8 cellular contexts compared by ENCODE assay signal in the genomic region with DNA sequence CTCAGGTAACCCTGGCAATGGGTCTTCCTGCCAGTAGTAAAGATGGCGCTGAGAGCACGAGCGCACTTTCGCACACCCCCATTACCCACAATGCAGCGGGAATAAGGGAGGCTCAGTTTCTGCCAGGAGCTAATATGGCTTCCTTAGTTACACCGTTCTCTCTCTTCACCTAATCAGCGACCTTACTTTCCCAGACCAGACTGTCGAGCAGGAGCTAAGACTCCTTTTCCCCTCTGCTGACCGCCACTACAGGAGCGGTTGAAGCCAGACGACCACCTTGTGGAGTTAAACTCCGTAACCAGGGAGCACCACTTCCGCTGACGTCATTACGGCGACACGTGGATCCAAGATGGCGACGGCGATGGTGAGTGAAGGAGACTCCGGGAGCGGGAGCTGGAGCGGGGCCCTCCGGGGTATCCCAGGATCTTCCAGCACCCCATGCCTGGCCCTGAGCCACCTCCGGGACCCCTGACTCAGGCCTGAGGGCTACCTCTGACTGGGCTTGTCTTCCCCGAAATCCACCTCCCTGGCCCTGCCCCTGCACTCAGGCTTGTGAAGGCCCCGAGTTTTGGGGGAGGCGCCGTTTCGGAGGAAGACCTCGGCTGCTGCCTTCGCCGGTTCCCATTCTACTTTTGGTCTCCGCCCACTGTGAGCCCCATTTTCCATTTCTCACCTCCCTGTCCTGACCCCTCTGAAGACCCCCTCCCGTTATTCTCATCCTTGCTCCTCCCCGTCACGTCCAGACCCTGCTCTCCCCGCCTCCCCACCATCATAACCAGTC. TPM values are rescaled to one million over a fixed set of nuclear protein-coding genes. Genes with fewer than 3 reads are reported as not detected.
DNase-seq lines count a peak whose midpoint lies in the region; ATAC-seq and TF ChIP-seq lines count a peak whose summit lies in the region.

A gene with protein sequence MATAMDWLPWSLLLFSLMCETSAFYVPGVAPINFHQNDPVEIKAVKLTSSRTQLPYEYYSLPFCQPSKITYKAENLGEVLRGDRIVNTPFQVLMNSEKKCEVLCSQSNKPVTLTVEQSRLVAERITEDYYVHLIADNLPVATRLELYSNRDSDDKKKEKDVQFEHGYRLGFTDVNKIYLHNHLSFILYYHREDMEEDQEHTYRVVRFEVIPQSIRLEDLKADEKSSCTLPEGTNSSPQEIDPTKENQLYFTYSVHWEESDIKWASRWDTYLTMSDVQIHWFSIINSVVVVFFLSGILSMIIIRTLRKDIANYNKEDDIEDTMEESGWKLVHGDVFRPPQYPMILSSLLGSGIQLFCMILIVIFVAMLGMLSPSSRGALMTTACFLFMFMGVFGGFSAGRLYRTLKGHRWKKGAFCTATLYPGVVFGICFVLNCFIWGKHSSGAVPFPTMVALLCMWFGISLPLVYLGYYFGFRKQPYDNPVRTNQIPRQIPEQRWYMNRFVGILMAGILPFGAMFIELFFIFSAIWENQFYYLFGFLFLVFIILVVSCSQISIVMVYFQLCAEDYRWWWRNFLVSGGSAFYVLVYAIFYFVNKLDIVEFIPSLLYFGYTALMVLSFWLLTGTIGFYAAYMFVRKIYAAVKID (plus strand): TSS at position 323 of the 781 bp plus-strand sequence. CDS start 27 bp downstream, at position 350.

- H3K9me3 ChIP-seq in DND-41 (ENCODE audit: insufficient read depth, low read length, severe bottlenecking) (no peaks in the 10 kb centered on the region), GM23248 (ENCODE audit: low read depth) (no peaks in the 10 kb centered on the region)

- DNase-seq in DND-41 (peak; percentile 96), GM23248 (peak; percentile 95), Kasumi-1 (lab: John Stamatoyannopoulos, UW) (peak; percentile 93 to 95), RPMI7951 (ENCODE audit: low read depth) (peak; percentile 97), fibroblast of gingiva (ENCODE audit: low read depth) (peak; percentile 91), naive B cell (peak; percentile 92)
- peak; percentile 75 to 77 for DNase-seq in activated T-helper 1 cell treated with anti-CD3 and anti-CD28 coated beads, Interleukin-2, amount 50 U/mL, for 16 hours (ENCODE audit: low read depth in 1 of 2, low spot score in 1 of 2)

- no peak for TF ChIP-seq CTCF in DND-41 (IDR thresholded peaks at IDR 0.05; ENCODE audit: borderline replicate concordance, extremely low read depth, low read length, poor library complexity, severe bottlenecking)

- H3F3A ChIP-seq in GM23248 (ENCODE audit: insufficient read depth) = no peaks in the 10 kb centered on the region

- peaks cover 50% of the 10 kb centered on the region for H3K79me2 ChIP-seq in DND-41 (ENCODE audit: insufficient read depth, low read length)
- H3K79me2 ChIP-seq in GM23248 (ENCODE audit: insufficient read depth) = peaks cover 50% of the 10 kb centered on the region

- peak within 1 kb of the TSS; percentile 93 for H3K27ac ChIP-seq in DND-41 (ENCODE audit: low read length)
- H3K27ac ChIP-seq in GM23248 = peak within 1 kb of the TSS; percentile 95

- H3K9me3 Mint-ChIP-seq in naive B cell = peaks cover 0 to 1% (median 0%) of the 10 kb centered on the region in 7 donors
- no peaks in the 10 kb centered on the region for H3K9me3 Mint-ChIP-seq in stimulated activated memory B cell treated with anti-CD40 and anti-IgM and Interleukin-4, amounts not matched to agents 10 μg/mL and 1 μg/mL and 100 μg/mL, for 72 hours

- no peaks in the 10 kb centered on the region for H3K9me2 ChIP-seq in GM23248 (ENCODE audit: insufficient read depth)

- H4K20me1 ChIP-seq in DND-41 (ENCODE audit: insufficient read depth, low read length) (peaks cover 22% of the 10 kb centered on the region; the same call in 1 of the 2 replicates), GM23248 (ENCODE audit: insufficient read depth) (0 out of 2 replicates have a peak, but pooled peaks cover 4% of the 10 kb centered on the region)

- H3K4me2 ChIP-seq in DND-41 (ENCODE audit: insufficient read depth, low read length) (peak within 1 kb of the TSS; percentile 87), GM23248 (ENCODE audit: unreplicated experiment) (peak within 1 kb of the TSS; percentile 99)

- H3K4me3 ChIP-seq in DND-41 (ENCODE audit: low read depth in 1 of 2, low read length in 2 of 2) (peak within 1 kb of the TSS; percentile 85 to 93), GM23248 (peak within 1 kb of the TSS; percentile 92)

- peak within 1 kb of the TSS; percentile 77 to 100 (median 97) for H3K4me3 Mint-ChIP-seq in naive B cell
- peak within 1 kb of the TSS; percentile 99 for H3K4me3 Mint-ChIP-seq in stimulated activated memory B cell treated with anti-CD40 and anti-IgM and Interleukin-4, amounts not matched to agents 10 μg/mL and 1 μg/mL and 100 μg/mL, for 72 hours

- in situ Hi-C loops in GM23248 (cut with MboI) = no loop called here

- H3K27me3 Mint-ChIP-seq in naive B cell = no peaks in the 10 kb centered on the region
- no peaks in the 10 kb centered on the region for H3K27me3 Mint-ChIP-seq in stimulated activated memory B cell treated with anti-CD40 and anti-IgM and Interleukin-4, amounts not matched to agents 10 μg/mL and 1 μg/mL and 100 μg/mL, for 72 hours

- peak; percentile 86 for ATAC-seq in DND-41 (ENCODE audit: insufficient read depth, low read depth)
- peak; percentile 86 for ATAC-seq in naive B cell (ENCODE audit: low read depth in 2 of 2)
- ATAC-seq in stimulated activated memory B cell treated with anti-CD40 and anti-IgM and Interleukin-4, amounts not matched to agents 10 μg/mL and 1 μg/mL and 100 μg/mL, for 72 hours = peak; percentile 93

- H3K27me3 ChIP-seq in DND-41 (ENCODE audit: insufficient read depth, low read length, poor library complexity) = no peaks in the 10 kb centered on the region
- 0 out of 2 replicates have a peak, but pooled peaks cover 8% of the 10 kb centered on the region for H3K27me3 ChIP-seq in GM23248 (replicated peaks; ENCODE audit: insufficient read depth)

- H3K4me1 Mint-ChIP-seq in naive B cell = peaks cover 30 to 34% (median 32%) of the 10 kb centered on the region in 3 donors
- H3K4me1 Mint-ChIP-seq in stimulated activated memory B cell treated with anti-CD40 and anti-IgM and Interleukin-4, amounts not matched to agents 10 μg/mL and 1 μg/mL and 100 μg/mL, for 72 hours = peaks cover 34% of the 10 kb centered on the region

- H3K27ac Mint-ChIP-seq in naive B cell = peak within 1 kb of the TSS; percentile 97 to 100 (median 100)
- peak within 1 kb of the TSS; percentile 93 for H3K27ac Mint-ChIP-seq in stimulated activated memory B cell treated with anti-CD40 and anti-IgM and Interleukin-4, amounts not matched to agents 10 μg/mL and 1 μg/mL and 100 μg/mL, for 72 hours

- no peaks in the 10 kb centered on the region for H3K36me3 Mint-ChIP-seq in naive B cell
- peaks cover 6% of the 10 kb centered on the region for H3K36me3 Mint-ChIP-seq in stimulated activated memory B cell treated with anti-CD40 and anti-IgM and Interleukin-4, amounts not matched to agents 10 μg/mL and 1 μg/mL and 100 μg/mL, for 72 hours

- H2AFZ ChIP-seq in DND-41 (ENCODE audit: low read depth, low read length) (peak within 1 kb of the TSS; percentile 86), GM23248 (peak within 1 kb of the TSS; percentile 88)

- H3K4me1 ChIP-seq in DND-41 (ENCODE audit: insufficient read depth, low read length) (peaks cover 37% of the 10 kb centered on the region), GM23248 (ENCODE audit: insufficient read depth) (peaks cover 13% of the 10 kb centered on the region)

- peaks cover 9% of the 10 kb centered on the region for H3K36me3 ChIP-seq in DND-41 (ENCODE audit: insufficient read depth, low read length)
- no peaks in the 10 kb centered on the region for H3K36me3 ChIP-seq in GM23248 (ENCODE audit: low read depth)

- WGBS in GM23248 (ENCODE audit: low coverage in 1 of 2, low lambda C conversion rate in 2 of 2, missing lambda C conversion rate in 2 of 2), 2 experiments = 2 to 3% methylated on average over 35 to 38 of the region's 38 CpGs

- H3K9ac ChIP-seq in DND-41 (ENCODE audit: low read depth, low read length) (peak within 1 kb of the TSS; percentile 81), GM23248 (peak within 1 kb of the TSS; percentile 97)

RNA-seq across cellular contexts. Expression of the gene that starts here (rescaled TPM):
- 40.3 and 41.3 TPM in 2 replicates for total RNA-seq in GM23248 (2014; rRNA removed; shearing (Covaris generic))
- polyA plus RNA-seq in GM23248 (2016; fragmentation: Nextera tagmentation; extraction: Ambion mirVana) (35.2 and 38.6 TPM in 2 replicates), naive B cell (ENCODE audit: low read depth in 6 of 6) (10 to 100 TPM; 28.4 to 44.0 (median 31.6) TPM)
- total RNA-seq in RPMI7951 (2014; rRNA removed; shearing (Covaris generic)) = 45.4 and 52.9 TPM in 2 replicates

Comparison
In these comparisons a context has a peak if more than half of its experiments do, and no peak if none do; other contexts are left out.
1. Peak in every context shown above with its lines: DNase-seq, ATAC-seq, H3K4me3 ChIP-seq and H3K27ac ChIP-seq.